ENCODE assay signal across 19 cellular contexts in genomic region chr3:37702478-37703154, GRCh38.
"Had no signal": no experiment of that assay in that cellular context is flagged by ENCODE, and none has a peak within 500 bp of the region (broad histone marks: within the 10 kb centered on the region; RNA-seq: fewer than 3 reads in every experiment).

No MANE protein-coding gene starts in this region.

- H3K27me3 ChIP-seq: cardiac muscle cell, sigmoid colon, transverse colon, vagina had no signal

- H3K27ac ChIP-seq: dorsolateral prefrontal cortex, epithelial cell of prostate, sigmoid colon, spleen, transverse colon, vagina, VCaP had no signal

- DNase-seq: activated CD4-positive, alpha-beta T cell treated with anti-CD3 and anti-CD28 coated beads, Interleukin-2, amount 50 U/mL, for 48 hours; activated gamma-delta T cell treated with Interleukin-2 at 50 U/mL for 16 hours; dorsolateral prefrontal cortex; foreskin fibroblast; natural killer cell; posterior cingulate gyrus; sigmoid colon; spleen; stimulated activated CD8-positive, alpha-beta memory T cell treated with anti-CD3 and anti-CD28 coated beads, Interleukin-4, amount 100 ng/mL, for 48 hours; stimulated activated naive CD8-positive, alpha-beta T cell treated with anti-CD3 and anti-CD28 coated beads, Interleukin-15, Interleukin-2, amounts not matched to agents 100 U/mL and 50 U/mL, for 24 hours; substantia nigra; T-helper 17 cell; transverse colon had no signal

- H3K4me3 ChIP-seq: cardiac muscle cell, dorsolateral prefrontal cortex, lung, sigmoid colon, spleen, transverse colon, vagina had no signal

- H3K4me3 Mint-ChIP-seq: natural killer cell, T-helper 17 cell had no signal

- ATAC-seq: activated naive CD4-positive, alpha-beta T cell treated with anti-CD3 and anti-CD28 coated beads, Interleukin-2, amount 50 U/mL, for 72 hours; natural killer cell; stimulated activated naive CD8-positive, alpha-beta T cell treated with anti-CD3 and anti-CD28 coated beads, Interleukin-15, Interleukin-2, amounts not matched to agents 100 U/mL and 50 U/mL, for 24 hours; T-helper 17 cell had no signal

- H3K27ac Mint-ChIP-seq: activated naive CD4-positive, alpha-beta T cell treated with anti-CD3 and anti-CD28 coated beads, Interleukin-2, amount 50 U/mL, for 72 hours; natural killer cell; T-helper 17 cell had no signal

- H3K4me1 Mint-ChIP-seq: natural killer cell, T-helper 17 cell had no signal

- H3K9me3 ChIP-seq: sigmoid colon, spleen, transverse colon, vagina had no signal

- H3K36me3 Mint-ChIP-seq: activated naive CD4-positive, alpha-beta T cell treated with anti-CD3 and anti-CD28 coated beads, Interleukin-2, amount 50 U/mL, for 72 hours; natural killer cell had no signal

- H3K4me1 ChIP-seq: vagina had no signal

- H3K36me3 ChIP-seq: cardiac muscle cell, sigmoid colon, transverse colon, vagina had no signal

- H3K9me3 Mint-ChIP-seq: activated naive CD4-positive, alpha-beta T cell treated with anti-CD3 and anti-CD28 coated beads, Interleukin-2, amount 50 U/mL, for 72 hours; natural killer cell had no signal
